In genomic region chr6:1679691-1680068, GRCh38 we compare ENCODE assay signal across 19 cellular contexts.
DNase-seq lines count a peak whose midpoint lies in the region; ATAC-seq and TF ChIP-seq lines count a peak whose summit lies in the region.
"Had no signal": no experiment of that assay in that cellular context is flagged by ENCODE, and none has a peak within 500 bp of the region (broad histone marks: within the 10 kb centered on the region; RNA-seq: fewer than 3 reads in every experiment).

No MANE protein-coding gene starts in this region.

- TF ChIP-seq POLR2A in adrenal gland (IDR thresholded peaks at IDR 0.05): no peak

- WGBS in adrenal gland, 4 donors: 88 to 93% (median 91%) methylated on average over 2 of the region's 2 CpGs

- no peak for ATAC-seq in HG03196 (IDR thresholded peaks at IDR 0.05; ENCODE audit: unreplicated experiment)
- ATAC-seq: K562; naive thymus-derived CD4-positive, alpha-beta T cell; stimulated activated memory B cell treated with anti-CD40 and anti-IgM and Interleukin-4, amounts not matched to agents 10 μg/mL and 1 μg/mL and 100 μg/mL, for 72 hours; upper lobe of right lung had no signal

- H3K9me3 ChIP-seq in adrenal gland (replicated peaks in 1 of 3): no peaks in the 10 kb centered on the region
- H3K9me3 ChIP-seq: BLaER1 treated with 17β-estradiol and CSF1 and Interleukin-3, amounts not matched to agents 10 nM and 100 nM; upper lobe of right lung had no signal

- H3K36me3 ChIP-seq in adrenal gland (replicated peaks in 1 of 2): no peaks in the 10 kb centered on the region
- H3K36me3 ChIP-seq: BLaER1 treated with 17β-estradiol and CSF1 and Interleukin-3, amounts not matched to agents 10 nM and 100 nM; upper lobe of right lung had no signal

- intact Hi-C loops in adrenal gland (cut with DNase I): loop anchor here in 1 of 2 donors (10.0 kb wide), 1 partner anchor 75 kb away; the partner anchor contains the start of gene FOXC1

- no peaks in the 10 kb centered on the region for H3K27me3 ChIP-seq in adrenal gland
- H3K27me3 ChIP-seq: BLaER1 treated with 17β-estradiol and CSF1 and Interleukin-3, amounts not matched to agents 10 nM and 100 nM; upper lobe of right lung had no signal

- TF ChIP-seq CTCF in astrocyte of the spinal cord (IDR thresholded peaks at IDR 0.05; ENCODE audit: low read depth, low read length) (no peak), adrenal gland (IDR thresholded peaks at IDR 0.05) (no peak)

- H3K4me3 ChIP-seq in astrocyte of the spinal cord (ENCODE audit: low read depth, low read length) (no peak overlapping the region), adrenal gland (no peak overlapping the region)
- H3K4me3 ChIP-seq: BLaER1 treated with 17β-estradiol and CSF1 and Interleukin-3, amounts not matched to agents 10 nM and 100 nM; GM23248; K562; upper lobe of right lung had no signal

- in situ Hi-C loops in astrocyte of the spinal cord (cut with HindIII; ENCODE audit: low sequenced_read_pairs): no loop called here

- DNase-seq in NCI-H1417 (lab: John Stamatoyannopoulos, UW) (peak in 2 of 3 experiments; percentile 8 to 44), NCI-H1417 treated with DMSO at 0.1 percent for 48 hours (lab: John Stamatoyannopoulos, UW) (no peak), NCI-H2029 treated with DMSO at 0.1 percent for 48 hours (lab: John Stamatoyannopoulos, UW) (peak; percentile 99), astrocyte of the spinal cord (ENCODE audit: low read depth, low spot score) (peak; percentile 73), renal cortical epithelial cell (ENCODE audit: low read depth) (peak; percentile 67), adrenal gland (no peak), CD1c-positive myeloid dendritic cell (ENCODE audit: extremely low spot score) (no peak)
- DNase-seq: foreskin melanocyte; naive thymus-derived CD4-positive, alpha-beta T cell; NCI-H1436; NCI-H82; posterior cingulate gyrus; T-helper 1 cell; upper lobe of right lung had no signal

- no peak overlapping the region for H3K27ac ChIP-seq in adrenal gland
- H3K27ac ChIP-seq: BLaER1 treated with 17β-estradiol and CSF1 and Interleukin-3, amounts not matched to agents 10 nM and 100 nM; GM23248; upper lobe of right lung had no signal

- peaks cover 0 to 5% of the 10 kb centered on the region in 2 donors for H3K4me1 ChIP-seq in adrenal gland (replicated peaks in 1 of 2)
- H3K4me1 ChIP-seq: BLaER1 treated with 17β-estradiol and CSF1 and Interleukin-3, amounts not matched to agents 10 nM and 100 nM had no signal

Comparison
In these comparisons a context has a peak if more than half of its experiments do, and no peak if none do; other contexts are left out.
1. DNase-seq: peak in NCI-H1417 (2 of 3), NCI-H2029 treated with DMSO at 0.1 percent for 48 hours (single experiment), astrocyte of the spinal cord (single experiment) and renal cortical epithelial cell (single experiment); none in NCI-H1417 treated with DMSO at 0.1 percent for 48 hours (single experiment), adrenal gland (0 of 7) and CD1c-positive myeloid dendritic cell (single experiment).